ENCODE assay signal across 17 cellular contexts in the genomic region with DNA sequence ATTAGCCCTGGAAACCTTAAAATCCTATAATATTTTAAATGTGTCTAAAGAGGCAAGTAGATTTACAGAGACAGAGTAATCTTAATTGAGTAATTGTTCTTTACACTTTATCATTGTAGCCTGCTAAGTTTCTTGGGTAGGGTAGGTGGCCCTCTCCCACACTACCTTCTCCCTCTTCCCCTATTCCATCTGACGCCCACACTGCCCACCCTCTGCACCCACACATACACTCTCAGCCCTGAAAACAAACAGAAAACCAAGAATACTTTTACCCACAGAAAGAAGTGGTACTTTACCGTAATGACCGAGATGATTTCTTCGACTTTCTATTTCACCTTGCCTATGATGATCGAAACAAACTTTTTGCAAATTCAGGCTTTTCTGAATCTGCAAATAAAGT.
DNase-seq lines count a peak whose midpoint lies in the region.
"Had no signal": no experiment of that assay in that cellular context is flagged by ENCODE, and none has a peak within 500 bp of the region (broad histone marks: within the 10 kb centered on the region; RNA-seq: fewer than 3 reads in every experiment).

No MANE protein-coding gene starts in this region.

- H3K27ac ChIP-seq in SK-N-MC = peak overlapping the region; percentile 11; the same call in 1 of the 2 replicates
- H3K27ac ChIP-seq: 22Rv1; A549; BLaER1 treated with 17β-estradiol and CSF1 and Interleukin-3, amounts not matched to agents 10 nM and 100 nM; C4-2B had no signal

- no peak overlapping the region for H3K9ac ChIP-seq in SK-N-MC (ENCODE audit: insufficient read length)
- H3K9ac ChIP-seq: BLaER1 treated with 17β-estradiol and CSF1 and Interleukin-3, amounts not matched to agents 10 nM and 100 nM had no signal

- no peaks in the 10 kb centered on the region for H3K9me3 Mint-ChIP-seq in activated CD4-positive, alpha-beta T cell treated with anti-CD3 and anti-CD28 coated beads, Interleukin-2, amount 10 ng/mL, durations not matched to agents 24 days and 14 days
- H3K9me3 Mint-ChIP-seq: CD4-positive, alpha-beta T cell; CD8-positive, alpha-beta T cell had no signal

- DNase-seq in activated CD4-positive, alpha-beta T cell treated with anti-CD3 and anti-CD28 coated beads, Interleukin-2, amount 10 ng/mL, durations not matched to agents 24 days and 14 days = peak; percentile 15
- DNase-seq in activated CD4-positive, alpha-beta T cell treated with anti-CD3 and anti-CD28 coated beads for 48 hours = no peak
- no peak for DNase-seq in SK-N-MC (ENCODE audit: low read depth, low spot score)
- DNase-seq in GOT3 (lab: John Stamatoyannopoulos, UW) = no peak
- DNase-seq in NCI-H345 treated with DMSO at 0.1 percent for 48 hours (lab: John Stamatoyannopoulos, UW; ENCODE audit: unreplicated experiment) = no peak
- DNase-seq: AML-193; Caco-2; Calu3; CD4-positive, alpha-beta T cell; CD8-positive, alpha-beta T cell; DMS79 treated with DMSO at 0.1 percent for 48 hours; GF-D8 had no signal

- H3K4me1 Mint-ChIP-seq in activated CD4-positive, alpha-beta T cell treated with anti-CD3 and anti-CD28 coated beads, Interleukin-2, amount 10 ng/mL, durations not matched to agents 24 days and 14 days = no peaks in the 10 kb centered on the region

- H3K36me3 ChIP-seq in SK-N-MC (ENCODE audit: insufficient read depth, low read length) = no peaks in the 10 kb centered on the region
- H3K36me3 ChIP-seq: BLaER1 treated with 17β-estradiol and CSF1 and Interleukin-3, amounts not matched to agents 10 nM and 100 nM had no signal

- H3K27me3 Mint-ChIP-seq in activated CD4-positive, alpha-beta T cell treated with anti-CD3 and anti-CD28 coated beads, Interleukin-2, amount 10 ng/mL, durations not matched to agents 24 days and 14 days = peaks cover 7% of the 10 kb centered on the region

- no peak overlapping the region for H3K27ac Mint-ChIP-seq in activated CD4-positive, alpha-beta T cell treated with anti-CD3 and anti-CD28 coated beads, Interleukin-2, amount 10 ng/mL, durations not matched to agents 24 days and 14 days
- H3K27ac Mint-ChIP-seq: B cell; CD4-positive, alpha-beta T cell; CD8-positive, alpha-beta T cell had no signal

- intact Hi-C loops in activated CD4-positive, alpha-beta T cell treated with anti-CD3 and anti-CD28 coated beads, Interleukin-2, amount 10 ng/mL, durations not matched to agents 24 days and 14 days (cut with micrococcal nuclease) = loop anchor here (2.0 kb wide), 1 partner anchor 739 kb away; no protein-coding TSS in a partner anchor

- no peak overlapping the region for H3K4me3 Mint-ChIP-seq in activated CD4-positive, alpha-beta T cell treated with anti-CD3 and anti-CD28 coated beads, Interleukin-2, amount 10 ng/mL, durations not matched to agents 24 days and 14 days
- H3K4me3 Mint-ChIP-seq: B cell; CD4-positive, alpha-beta T cell; CD8-positive, alpha-beta T cell had no signal

- H3K9me3 ChIP-seq in SK-N-MC (ENCODE audit: low read depth, low read length) = no peaks in the 10 kb centered on the region
- H3K9me3 ChIP-seq: A549; BLaER1 treated with 17β-estradiol and CSF1 and Interleukin-3, amounts not matched to agents 10 nM and 100 nM; Caco-2 had no signal

- H3K36me3 Mint-ChIP-seq in activated CD4-positive, alpha-beta T cell treated with anti-CD3 and anti-CD28 coated beads, Interleukin-2, amount 10 ng/mL, durations not matched to agents 24 days and 14 days (ENCODE audit: low read depth) = no peaks in the 10 kb centered on the region
- H3K36me3 Mint-ChIP-seq: CD8-positive, alpha-beta T cell had no signal

- no peak overlapping the region for H3K4me3 ChIP-seq in SK-N-MC
- H3K4me3 ChIP-seq: A549; BLaER1 treated with 17β-estradiol and CSF1 and Interleukin-3, amounts not matched to agents 10 nM and 100 nM had no signal
